8 cellular contexts compared by ENCODE assay signal in the genomic region with DNA sequence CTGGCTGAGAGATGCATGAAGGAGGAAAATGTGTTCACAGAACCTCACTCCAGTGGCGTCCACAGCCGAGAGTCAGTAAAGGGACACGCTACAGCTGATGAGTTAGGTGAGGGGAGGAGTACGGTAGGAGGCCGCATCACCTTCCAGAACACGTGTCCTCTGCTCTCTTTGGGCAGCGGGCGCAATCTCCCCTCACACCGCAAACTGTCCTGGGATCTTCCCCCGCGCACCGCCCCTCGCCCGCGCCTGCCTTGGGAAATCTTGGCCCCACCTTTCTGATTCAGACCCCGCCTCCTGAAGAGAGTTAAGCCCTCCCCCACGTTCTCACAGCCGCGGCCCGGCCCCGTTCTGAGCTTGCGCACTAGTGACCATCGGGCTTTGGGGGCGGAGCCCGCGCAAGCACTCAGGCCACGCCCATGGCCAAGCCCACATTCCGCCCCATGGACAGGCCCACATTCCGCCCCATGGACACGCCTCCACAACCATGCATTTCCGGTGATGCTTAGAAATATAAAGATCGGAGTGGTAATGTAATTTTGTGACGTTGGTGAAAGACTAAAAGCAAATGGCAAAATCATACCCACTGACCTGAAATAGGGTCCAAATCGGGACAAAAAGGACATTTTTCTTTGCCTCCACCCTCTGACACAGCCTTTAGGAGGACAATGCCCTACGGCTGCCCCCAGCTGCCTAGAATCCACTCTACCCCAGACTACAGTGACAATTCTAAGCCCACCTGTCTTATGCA. TPM values are rescaled to one million over a fixed set of nuclear protein-coding genes. Genes with fewer than 3 reads are reported as not detected.
DNase-seq lines count a peak whose midpoint lies in the region; ATAC-seq and TF ChIP-seq lines count a peak whose summit lies in the region.

No MANE protein-coding gene starts in this region.

- H3K4me3 ChIP-seq in Caco-2 (ENCODE audit: low read depth, low read length) (peak overlapping the region; percentile 53), OCI-LY1 (ENCODE audit: low read depth, low read length, poor library complexity, severe bottlenecking) (peak overlapping the region; percentile 58), mucosa of descending colon (no peak overlapping the region)

- CTCF ChIA-PET in Caco-2 (lab: Charles Lee) = interaction anchor here (0.6 kb wide), 1 partner anchor 517 kb away, joined by 3 read pairs; no protein-coding TSS in a partner anchor

- no peaks in the 10 kb centered on the region for H3K36me3 Mint-ChIP-seq in Caco-2 (ENCODE audit: insufficient read depth, unreplicated experiment)

- H3K9ac ChIP-seq in OCI-LY1 (ENCODE audit: low read length) = peak overlapping the region; percentile 23; the same call in 1 of the 2 replicates

- peak overlapping the region; percentile 63 for H3K27ac Mint-ChIP-seq in Caco-2 (ENCODE audit: unreplicated experiment)

- H3K9me3 Mint-ChIP-seq in Caco-2 (ENCODE audit: unreplicated experiment) = no peaks in the 10 kb centered on the region

- H3K27ac ChIP-seq in OCI-LY1 (ENCODE audit: low read depth, low read length, poor library complexity, severe bottlenecking) (no peak overlapping the region), epithelial cell of prostate (peak overlapping the region; percentile 35)

- H3K9me3 ChIP-seq in Caco-2 (no peaks in the 10 kb centered on the region), OCI-LY1 (ENCODE audit: low read length) (no peaks in the 10 kb centered on the region), mucosa of descending colon (no peaks in the 10 kb centered on the region)

- H3K27me3 ChIP-seq in Caco-2 (replicated peaks; ENCODE audit: control insufficient read depth, insufficient read depth, low read length) (no peaks in the 10 kb centered on the region), OCI-LY1 (ENCODE audit: insufficient read depth, low read length) (no peaks in the 10 kb centered on the region)

- intact Hi-C loops in Caco-2 (cut with micrococcal nuclease; ENCODE audit: unreplicated experiment) = loop anchor here (10.0 kb wide), 1 partner anchor 199 kb away; a partner anchor contains a TSS
- intact Hi-C loops in mucosa of descending colon (cut with DNase I, micrococcal nuclease) = no loop called here

- H3K79me2 ChIP-seq in OCI-LY1 (ENCODE audit: insufficient read depth, low read length) = no peaks in the 10 kb centered on the region

- H3K4me1 Mint-ChIP-seq in Caco-2 (ENCODE audit: low read depth, unreplicated experiment) = peaks cover 6% of the 10 kb centered on the region

- peak; percentile 89 for ATAC-seq in GM21526 (IDR thresholded peaks at IDR 0.05; ENCODE audit: low FRiP score, unreplicated experiment)
- ATAC-seq in mucosa of descending colon = peak; percentile 100

- no peaks in the 10 kb centered on the region for H3K36me3 ChIP-seq in Caco-2 (ENCODE audit: control insufficient read depth, insufficient read depth, low read length)
- no peaks in the 10 kb centered on the region for H3K36me3 ChIP-seq in OCI-LY1 (ENCODE audit: insufficient read depth, low read length)
- H3K36me3 ChIP-seq in mucosa of descending colon (ENCODE audit: low read depth) = no peaks in the 10 kb centered on the region

- H3K4me1 ChIP-seq in Caco-2 = peaks cover 7% of the 10 kb centered on the region; the same call in 1 of the 2 replicates
- H3K4me1 ChIP-seq in OCI-LY1 (ENCODE audit: insufficient read depth, low read length, severe bottlenecking) = no peaks in the 10 kb centered on the region
- H3K4me1 ChIP-seq in mucosa of descending colon (ENCODE audit: low read depth) = no peaks in the 10 kb centered on the region

- no peaks in the 10 kb centered on the region for H3F3A ChIP-seq in OCI-LY1 (ENCODE audit: insufficient read depth, low read length)

- TF ChIP-seq CTCF in Caco-2 (IDR thresholded peaks at IDR 0.05; ENCODE audit: insufficient read depth in 1 of 2, low read depth in 1 of 2, low read length in 1 of 2, severe bottlenecking in 1 of 2, unreplicated experiment in 1 of 2) (no peak), OCI-LY1 (IDR thresholded peaks at IDR 0.05; ENCODE audit: low read length) (no peak), mucosa of descending colon (IDR thresholded peaks at IDR 0.05) (no peak)

- H2AFZ ChIP-seq in OCI-LY1 (ENCODE audit: low read length) = peak overlapping the region; percentile 80; the same call in 1 of the 2 replicates

- H4K20me1 ChIP-seq in OCI-LY1 (ENCODE audit: insufficient read depth, low read length) = no peaks in the 10 kb centered on the region

- H3K4me3 Mint-ChIP-seq in Caco-2 (ENCODE audit: unreplicated experiment) = peak overlapping the region; percentile 80

- no peaks in the 10 kb centered on the region for H3K9me2 ChIP-seq in OCI-LY1 (ENCODE audit: low read depth, low read length)

- DNase-seq in Caco-2 (peak; percentile 91 to 93), HuH-7 (ENCODE audit: low spot score) (peak; percentile 72), activated T-cell treated with anti-CD3 and anti-CD28 coated beads for 48 hours (ENCODE audit: low read depth) (peak; percentile 86), epithelial cell of prostate (ENCODE audit: low read depth, low spot score) (peak; percentile 34), mucosa of descending colon (peak; percentile 90 to 94 (median 93))
- peak; percentile 78 to 82 for DNase-seq in stimulated activated CD8-positive, alpha-beta memory T cell treated with anti-CD3 and anti-CD28 coated beads, Interleukin-2, amount 100 ng/mL, for 48 hours (ENCODE audit: low read depth in 2 of 2)

- H3K27me3 Mint-ChIP-seq in Caco-2 (ENCODE audit: insufficient read depth, unreplicated experiment) = no peaks in the 10 kb centered on the region

- BruUV-seq in Caco-2 (replicated peaks; lab: Mats Ljungman, UMichigan) = no TSS peak

- POLR2A ChIA-PET in Caco-2 (lab: Charles Lee) = interaction anchor here (0.6 to 1.0 kb wide), 3 partner anchors 18 to 82 kb away, joined by 3 to 7 read pairs (median 4); a partner anchor contains a TSS

- peak overlapping the region; percentile 69 for H3K4me2 ChIP-seq in OCI-LY1 (ENCODE audit: low read length)

RNA-seq across cellular contexts. Expression of a gene that starts 13.3 kb away (rescaled TPM):
- total RNA-seq in Caco-2 (2022) (6.0 and 7.9 TPM in 2 replicates), mucosa of descending colon (1 to 10 TPM in 2 of 3 donors, under 1 TPM in 1; 0.38 to 6.3 (median 2.1) TPM)

RNA-seq across cellular contexts. Expression of a gene that starts 18.3 kb away (rescaled TPM):
- total RNA-seq in Caco-2 (2022) (15.5 and 16.1 TPM in 2 replicates), mucosa of descending colon (10 to 100 TPM in 1 of 3 donors, 1 to 10 TPM in 2; 1.2 to 13.7 (median 3.3) TPM)

RNA-seq across cellular contexts. Expression of a gene that starts 28.1 kb away (rescaled TPM):
- 61.5 and 64.6 TPM in 2 replicates for total RNA-seq in Caco-2 (2022)
- 10 to 100 TPM; 32.7 to 87.4 (median 48.1) TPM for total RNA-seq in mucosa of descending colon

RNA-seq across cellular contexts. Expression of a gene that starts 47.9 kb away (rescaled TPM):
- total RNA-seq in Caco-2 (2022) (52.3 and 55.2 TPM in 2 replicates), mucosa of descending colon (10 to 100 TPM; 31.3 to 38.0 (median 37.8) TPM)

Comparison
In these comparisons a context has a peak if more than half of its experiments do, and no peak if none do; other contexts are left out.
1. DNase-seq: peak in every context shown above with its lines; median percentile 93 in mucosa of descending colon; 92 in Caco-2; 86 in activated T-cell treated with anti-CD3 and anti-CD28 coated beads for 48 hours; 80 in stimulated activated CD8-positive, alpha-beta memory T cell treated with anti-CD3 and anti-CD28 coated beads, Interleukin-2, amount 100 ng/mL, for 48 hours; 72 in HuH-7; 34 in epithelial cell of prostate.